16 cellular contexts compared by ENCODE assay signal in genomic region chr4:73684097-73684496, GRCh38. TPM values are rescaled to one million over a fixed set of nuclear protein-coding genes. Genes with fewer than 3 reads are reported as not detected.
"Had no signal": no experiment of that assay in that cellular context is flagged by ENCODE, and none has a peak within 500 bp of the region (broad histone marks: within the 10 kb centered on the region; RNA-seq: fewer than 3 reads in every experiment).

No MANE protein-coding gene starts in this region.

- H3K27ac ChIP-seq: psoas muscle, sigmoid colon, suprapubic skin had no signal

- H3K27me3 ChIP-seq: sigmoid colon, suprapubic skin had no signal

- H3K9me3 ChIP-seq: psoas muscle, sigmoid colon, suprapubic skin had no signal

- H3K4me3 ChIP-seq: psoas muscle, sigmoid colon, suprapubic skin had no signal

- H3K36me3 ChIP-seq: sigmoid colon, suprapubic skin had no signal

- ATAC-seq: activated T-helper 17 cell treated with anti-CD3 and anti-CD28 coated beads, Interleukin-2, amount 50 U/mL, for 72 hours; effector memory CD8-positive, alpha-beta T cell; left colon; psoas muscle had no signal

- H3K4me1 ChIP-seq: psoas muscle, sigmoid colon, suprapubic skin had no signal

- DNase-seq: activated B cell treated with CpG ODN at 0.5 μM for 24 hours; activated CD4-positive, alpha-beta T cell treated with anti-CD3 and anti-CD28 coated beads, Interleukin-2, amount 10 ng/mL, durations not matched to agents 24 days and 14 days; activated CD8-positive, alpha-beta memory T cell treated with anti-CD3 and anti-CD28 coated beads for 24 hours; activated naive CD4-positive, alpha-beta T cell treated with anti-CD3 and anti-CD28 coated beads for 36 hours; central memory CD4-positive, alpha-beta T cell; effector memory CD8-positive, alpha-beta T cell; hypothalamus; immature natural killer cell; left colon; nephron progenitor cell; psoas muscle; sigmoid colon; stimulated activated CD4-positive, alpha-beta T cell treated with anti-CD3 and anti-CD28 coated beads, Interleukin-12 subunit alpha, Interleukin-12 subunit beta, amount 100 ng/mL, for 4 hours; stimulated activated naive CD4-positive, alpha-beta T cell treated with Interleukin-2 at 50 U/mL for 16 hours had no signal

RNA-seq across cellular contexts. Expression of gene CXCL8, which starts 56.3 kb away (rescaled TPM):
- total RNA-seq: activated naive CD4-positive, alpha-beta T cell treated with anti-CD3 and anti-CD28 coated beads for 36 hours had no signal
